Comparison of ENCODE assay signal across 1 cellular context in genomic region chrX:49812177-49812576, GRCh38.
A peak's percentile ranks its signal among the peaks of the same experiment; 100 is the strongest.
TF ChIP-seq lines count a peak whose summit lies in the region.

No MANE protein-coding gene starts in this region.

TF ChIP-seq in HepG2, 621 proteins besides CTCF, POLR2A, EP300 and RAD21 (continued from another document and continues in another):
- TF ChIP-seq, protein P1, sequence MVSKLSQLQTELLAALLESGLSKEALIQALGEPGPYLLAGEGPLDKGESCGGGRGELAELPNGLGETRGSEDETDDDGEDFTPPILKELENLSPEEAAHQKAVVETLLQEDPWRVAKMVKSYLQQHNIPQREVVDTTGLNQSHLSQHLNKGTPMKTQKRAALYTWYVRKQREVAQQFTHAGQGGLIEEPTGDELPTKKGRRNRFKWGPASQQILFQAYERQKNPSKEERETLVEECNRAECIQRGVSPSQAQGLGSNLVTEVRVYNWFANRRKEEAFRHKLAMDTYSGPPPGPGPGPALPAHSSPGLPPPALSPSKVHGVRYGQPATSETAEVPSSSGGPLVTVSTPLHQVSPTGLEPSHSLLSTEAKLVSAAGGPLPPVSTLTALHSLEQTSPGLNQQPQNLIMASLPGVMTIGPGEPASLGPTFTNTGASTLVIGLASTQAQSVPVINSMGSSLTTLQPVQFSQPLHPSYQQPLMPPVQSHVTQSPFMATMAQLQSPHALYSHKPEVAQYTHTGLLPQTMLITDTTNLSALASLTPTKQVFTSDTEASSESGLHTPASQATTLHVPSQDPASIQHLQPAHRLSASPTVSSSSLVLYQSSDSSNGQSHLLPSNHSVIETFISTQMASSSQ (IDR thresholded peaks at IDR 0.05; ENCODE audit: low read depth) = peak; percentile 47; the same call in 1 of the 2 replicates
- TF ChIP-seq, protein P1 (CRISPR knock-in tag; IDR thresholded peaks at IDR 0.05; ENCODE audit: borderline replicate concordance) = peak; percentile 43; the same call in 1 of the 2 replicates
- TF ChIP-seq ZNF580 (CRISPR knock-in tag; IDR thresholded peaks at IDR 0.05; ENCODE audit: borderline replicate concordance, low read depth) (no peak), BCL6 (CRISPR knock-in tag; IDR thresholded peaks at IDR 0.05) (peak; percentile 67; the same call in 1 of the 2 replicates), MAF1 (CRISPR knock-in tag; IDR thresholded peaks at IDR 0.05; ENCODE audit: borderline replicate concordance) (no peak), ATF3 (CRISPR knock-in tag; IDR thresholded peaks at IDR 0.05) (no peak), PITX1 (CRISPR knock-in tag; IDR thresholded peaks at IDR 0.05) (peak; percentile 83), HNF4G (IDR thresholded peaks at IDR 0.05; ENCODE audit: borderline replicate concordance, low read depth, low read length) (peak; percentile 82), HNF4G (CRISPR knock-in tag; IDR thresholded peaks at IDR 0.05; ENCODE audit: borderline replicate concordance, low read depth) (no peak), ZNF414 (CRISPR knock-in tag; IDR thresholded peaks at IDR 0.05) (no peak), KLF13 (CRISPR knock-in tag; IDR thresholded peaks at IDR 0.05) (no peak), AHR (CRISPR knock-in tag; IDR thresholded peaks at IDR 0.05) (no peak), TERF1 (CRISPR knock-in tag; IDR thresholded peaks at IDR 0.05) (no peak), GPBP1L1 (CRISPR knock-in tag; IDR thresholded peaks at IDR 0.05) (no peak), ZNF317 (CRISPR knock-in tag; IDR thresholded peaks at IDR 0.05) (no peak), ZNF33B (CRISPR knock-in tag; IDR thresholded peaks at IDR 0.05) (no peak), SRSF4 (IDR thresholded peaks at IDR 0.05; ENCODE audit: low read depth, low read length, poor library complexity, severe bottlenecking) (no peak), RNF2 (conservative IDR thresholded peaks at IDR 0.05; ENCODE audit: low read depth) (no peak), ETV6 (CRISPR knock-in tag; conservative IDR thresholded peaks at IDR 0.05) (no peak), ZBTB7A (CRISPR knock-in tag; IDR thresholded peaks at IDR 0.05) (no peak), NCOA2 (CRISPR knock-in tag; IDR thresholded peaks at IDR 0.05) (peak; percentile 90), RBM22 (optimal IDR thresholded peaks at IDR 0.05; ENCODE audit: low read length) (no peak), RBAK (CRISPR knock-in tag; IDR thresholded peaks at IDR 0.05) (no peak), MTF2 (CRISPR knock-in tag; IDR thresholded peaks at IDR 0.05; ENCODE audit: borderline replicate concordance) (no peak), ZNF354B (CRISPR knock-in tag; IDR thresholded peaks at IDR 0.05) (no peak), ZNF720 (CRISPR knock-in tag; IDR thresholded peaks at IDR 0.05) (no peak), ZNF546 (CRISPR knock-in tag; conservative IDR thresholded peaks at IDR 0.05) (no peak)
- TF ChIP-seq, protein P2, sequence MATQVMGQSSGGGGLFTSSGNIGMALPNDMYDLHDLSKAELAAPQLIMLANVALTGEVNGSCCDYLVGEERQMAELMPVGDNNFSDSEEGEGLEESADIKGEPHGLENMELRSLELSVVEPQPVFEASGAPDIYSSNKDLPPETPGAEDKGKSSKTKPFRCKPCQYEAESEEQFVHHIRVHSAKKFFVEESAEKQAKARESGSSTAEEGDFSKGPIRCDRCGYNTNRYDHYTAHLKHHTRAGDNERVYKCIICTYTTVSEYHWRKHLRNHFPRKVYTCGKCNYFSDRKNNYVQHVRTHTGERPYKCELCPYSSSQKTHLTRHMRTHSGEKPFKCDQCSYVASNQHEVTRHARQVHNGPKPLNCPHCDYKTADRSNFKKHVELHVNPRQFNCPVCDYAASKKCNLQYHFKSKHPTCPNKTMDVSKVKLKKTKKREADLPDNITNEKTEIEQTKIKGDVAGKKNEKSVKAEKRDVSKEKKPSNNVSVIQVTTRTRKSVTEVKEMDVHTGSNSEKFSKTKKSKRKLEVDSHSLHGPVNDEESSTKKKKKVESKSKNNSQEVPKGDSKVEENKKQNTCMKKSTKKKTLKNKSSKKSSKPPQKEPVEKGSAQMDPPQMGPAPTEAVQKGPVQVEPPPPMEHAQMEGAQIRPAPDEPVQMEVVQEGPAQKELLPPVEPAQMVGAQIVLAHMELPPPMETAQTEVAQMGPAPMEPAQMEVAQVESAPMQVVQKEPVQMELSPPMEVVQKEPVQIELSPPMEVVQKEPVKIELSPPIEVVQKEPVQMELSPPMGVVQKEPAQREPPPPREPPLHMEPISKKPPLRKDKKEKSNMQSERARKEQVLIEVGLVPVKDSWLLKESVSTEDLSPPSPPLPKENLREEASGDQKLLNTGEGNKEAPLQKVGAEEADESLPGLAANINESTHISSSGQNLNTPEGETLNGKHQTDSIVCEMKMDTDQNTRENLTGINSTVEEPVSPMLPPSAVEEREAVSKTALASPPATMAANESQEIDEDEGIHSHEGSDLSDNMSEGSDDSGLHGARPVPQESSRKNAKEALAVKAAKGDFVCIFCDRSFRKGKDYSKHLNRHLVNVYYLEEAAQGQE (IDR thresholded peaks at IDR 0.05; ENCODE audit: borderline replicate concordance in 1 of 2, low read depth in 1 of 2, low read length in 2 of 2) = no peak
- TF ChIP-seq, protein P3, sequence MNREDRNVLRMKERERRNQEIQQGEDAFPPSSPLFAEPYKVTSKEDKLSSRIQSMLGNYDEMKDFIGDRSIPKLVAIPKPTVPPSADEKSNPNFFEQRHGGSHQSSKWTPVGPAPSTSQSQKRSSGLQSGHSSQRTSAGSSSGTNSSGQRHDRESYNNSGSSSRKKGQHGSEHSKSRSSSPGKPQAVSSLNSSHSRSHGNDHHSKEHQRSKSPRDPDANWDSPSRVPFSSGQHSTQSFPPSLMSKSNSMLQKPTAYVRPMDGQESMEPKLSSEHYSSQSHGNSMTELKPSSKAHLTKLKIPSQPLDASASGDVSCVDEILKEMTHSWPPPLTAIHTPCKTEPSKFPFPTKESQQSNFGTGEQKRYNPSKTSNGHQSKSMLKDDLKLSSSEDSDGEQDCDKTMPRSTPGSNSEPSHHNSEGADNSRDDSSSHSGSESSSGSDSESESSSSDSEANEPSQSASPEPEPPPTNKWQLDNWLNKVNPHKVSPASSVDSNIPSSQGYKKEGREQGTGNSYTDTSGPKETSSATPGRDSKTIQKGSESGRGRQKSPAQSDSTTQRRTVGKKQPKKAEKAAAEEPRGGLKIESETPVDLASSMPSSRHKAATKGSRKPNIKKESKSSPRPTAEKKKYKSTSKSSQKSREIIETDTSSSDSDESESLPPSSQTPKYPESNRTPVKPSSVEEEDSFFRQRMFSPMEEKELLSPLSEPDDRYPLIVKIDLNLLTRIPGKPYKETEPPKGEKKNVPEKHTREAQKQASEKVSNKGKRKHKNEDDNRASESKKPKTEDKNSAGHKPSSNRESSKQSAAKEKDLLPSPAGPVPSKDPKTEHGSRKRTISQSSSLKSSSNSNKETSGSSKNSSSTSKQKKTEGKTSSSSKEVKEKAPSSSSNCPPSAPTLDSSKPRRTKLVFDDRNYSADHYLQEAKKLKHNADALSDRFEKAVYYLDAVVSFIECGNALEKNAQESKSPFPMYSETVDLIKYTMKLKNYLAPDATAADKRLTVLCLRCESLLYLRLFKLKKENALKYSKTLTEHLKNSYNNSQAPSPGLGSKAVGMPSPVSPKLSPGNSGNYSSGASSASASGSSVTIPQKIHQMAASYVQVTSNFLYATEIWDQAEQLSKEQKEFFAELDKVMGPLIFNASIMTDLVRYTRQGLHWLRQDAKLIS (CRISPR knock-in tag; IDR thresholded peaks at IDR 0.05) = no peak
- TF ChIP-seq, protein P4, sequence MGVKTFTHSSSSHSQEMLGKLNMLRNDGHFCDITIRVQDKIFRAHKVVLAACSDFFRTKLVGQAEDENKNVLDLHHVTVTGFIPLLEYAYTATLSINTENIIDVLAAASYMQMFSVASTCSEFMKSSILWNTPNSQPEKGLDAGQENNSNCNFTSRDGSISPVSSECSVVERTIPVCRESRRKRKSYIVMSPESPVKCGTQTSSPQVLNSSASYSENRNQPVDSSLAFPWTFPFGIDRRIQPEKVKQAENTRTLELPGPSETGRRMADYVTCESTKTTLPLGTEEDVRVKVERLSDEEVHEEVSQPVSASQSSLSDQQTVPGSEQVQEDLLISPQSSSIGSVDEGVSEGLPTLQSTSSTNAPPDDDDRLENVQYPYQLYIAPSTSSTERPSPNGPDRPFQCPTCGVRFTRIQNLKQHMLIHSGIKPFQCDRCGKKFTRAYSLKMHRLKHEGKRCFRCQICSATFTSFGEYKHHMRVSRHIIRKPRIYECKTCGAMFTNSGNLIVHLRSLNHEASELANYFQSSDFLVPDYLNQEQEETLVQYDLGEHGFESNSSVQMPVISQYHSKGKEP (CRISPR knock-in tag; IDR thresholded peaks at IDR 0.05) = no peak
- TF ChIP-seq, protein P5, sequence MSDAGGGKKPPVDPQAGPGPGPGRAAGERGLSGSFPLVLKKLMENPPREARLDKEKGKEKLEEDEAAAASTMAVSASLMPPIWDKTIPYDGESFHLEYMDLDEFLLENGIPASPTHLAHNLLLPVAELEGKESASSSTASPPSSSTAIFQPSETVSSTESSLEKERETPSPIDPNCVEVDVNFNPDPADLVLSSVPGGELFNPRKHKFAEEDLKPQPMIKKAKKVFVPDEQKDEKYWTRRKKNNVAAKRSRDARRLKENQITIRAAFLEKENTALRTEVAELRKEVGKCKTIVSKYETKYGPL (CRISPR knock-in tag; IDR thresholded peaks at IDR 0.05) = no peak
- TF ChIP-seq, protein P6, sequence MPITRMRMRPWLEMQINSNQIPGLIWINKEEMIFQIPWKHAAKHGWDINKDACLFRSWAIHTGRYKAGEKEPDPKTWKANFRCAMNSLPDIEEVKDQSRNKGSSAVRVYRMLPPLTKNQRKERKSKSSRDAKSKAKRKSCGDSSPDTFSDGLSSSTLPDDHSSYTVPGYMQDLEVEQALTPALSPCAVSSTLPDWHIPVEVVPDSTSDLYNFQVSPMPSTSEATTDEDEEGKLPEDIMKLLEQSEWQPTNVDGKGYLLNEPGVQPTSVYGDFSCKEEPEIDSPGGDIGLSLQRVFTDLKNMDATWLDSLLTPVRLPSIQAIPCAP (CRISPR knock-in tag; IDR thresholded peaks at IDR 0.05; ENCODE audit: low read depth) = no peak
- TF ChIP-seq, protein P7, sequence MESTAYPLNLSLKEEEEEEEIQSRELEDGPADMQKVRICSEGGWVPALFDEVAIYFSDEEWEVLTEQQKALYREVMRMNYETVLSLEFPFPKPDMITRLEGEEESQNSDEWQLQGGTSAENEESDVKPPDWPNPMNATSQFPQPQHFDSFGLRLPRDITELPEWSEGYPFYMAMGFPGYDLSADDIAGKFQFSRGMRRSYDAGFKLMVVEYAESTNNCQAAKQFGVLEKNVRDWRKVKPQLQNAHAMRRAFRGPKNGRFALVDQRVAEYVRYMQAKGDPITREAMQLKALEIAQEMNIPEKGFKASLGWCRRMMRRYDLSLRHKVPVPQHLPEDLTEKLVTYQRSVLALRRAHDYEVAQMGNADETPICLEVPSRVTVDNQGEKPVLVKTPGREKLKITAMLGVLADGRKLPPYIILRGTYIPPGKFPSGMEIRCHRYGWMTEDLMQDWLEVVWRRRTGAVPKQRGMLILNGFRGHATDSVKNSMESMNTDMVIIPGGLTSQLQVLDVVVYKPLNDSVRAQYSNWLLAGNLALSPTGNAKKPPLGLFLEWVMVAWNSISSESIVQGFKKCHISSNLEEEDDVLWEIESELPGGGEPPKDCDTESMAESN (CRISPR knock-in tag; conservative IDR thresholded peaks at IDR 0.05) = no peak
- TF ChIP-seq, protein P8, sequence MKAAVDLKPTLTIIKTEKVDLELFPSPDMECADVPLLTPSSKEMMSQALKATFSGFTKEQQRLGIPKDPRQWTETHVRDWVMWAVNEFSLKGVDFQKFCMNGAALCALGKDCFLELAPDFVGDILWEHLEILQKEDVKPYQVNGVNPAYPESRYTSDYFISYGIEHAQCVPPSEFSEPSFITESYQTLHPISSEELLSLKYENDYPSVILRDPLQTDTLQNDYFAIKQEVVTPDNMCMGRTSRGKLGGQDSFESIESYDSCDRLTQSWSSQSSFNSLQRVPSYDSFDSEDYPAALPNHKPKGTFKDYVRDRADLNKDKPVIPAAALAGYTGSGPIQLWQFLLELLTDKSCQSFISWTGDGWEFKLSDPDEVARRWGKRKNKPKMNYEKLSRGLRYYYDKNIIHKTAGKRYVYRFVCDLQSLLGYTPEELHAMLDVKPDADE (CRISPR knock-in tag; IDR thresholded peaks at IDR 0.05) = no peak
